27 cellular contexts compared by ENCODE assay signal in genomic region chr7:101575731-101576130, GRCh38. TPM values are rescaled to one million over a fixed set of nuclear protein-coding genes. Genes with fewer than 3 reads are reported as not detected.
DNase-seq lines count a peak whose midpoint lies in the region; ATAC-seq, FAIRE-seq and TF ChIP-seq lines count a peak whose summit lies in the region.
"Had no signal": no experiment of that assay in that cellular context is flagged by ENCODE, and none has a peak within 500 bp of the region (broad histone marks: within the 10 kb centered on the region; RNA-seq: fewer than 3 reads in every experiment).

No MANE protein-coding gene starts in this region.

- 71% methylated on average over 1 of the region's 1 CpG for WGBS in mesenchymal stem cell
- 31 to 69% (median 48%) methylated on average over 1 of the region's 1 CpG for WGBS in spleen, 5 donors

- H3K79me2 ChIP-seq in astrocyte (ENCODE audit: insufficient read depth, low read length), result no peaks in the 10 kb centered on the region

- H3K18ac ChIP-seq in mesenchymal stem cell (ENCODE audit: low read depth in 1 of 2, low read length in 2 of 2), result no peak overlapping the region

- H2BK15ac ChIP-seq in mesenchymal stem cell (ENCODE audit: low read depth, poor library complexity, severe bottlenecking), result no peak overlapping the region

- DNase-seq in astrocyte (ENCODE audit: low read depth) (no peak), mesenchymal stem cell (peak; percentile 45), spleen (no peak), HAP-1 (ENCODE audit: low spot score in 2 of 2) (no peak)
- no peak for DNase-seq in activated T-cell treated with anti-CD3 and anti-CD28 coated beads, Interleukin-2, amount 50 U/mL, for 24 hours
- DNase-seq: activated naive CD8-positive, alpha-beta T cell treated with anti-CD3 and anti-CD28 coated beads, Interleukin-2, amount 10 ng/mL, durations not matched to agents 7 days and 5 days; cerebellar nuclear complex; COR-L47; DND-41; foreskin melanocyte; lower lobe of right lung; NCI-H1417 treated with DMSO at 0.1 percent for 48 hours; NCI-H446; PC-3; stimulated activated CD4-positive, alpha-beta T cell treated with anti-CD3 and anti-CD28 coated beads, Interleukin-1b, Interleukin-23, amount 100 ng/mL, for 48 hours; T-helper 9 cell; upper lobe of left lung had no signal

- intact Hi-C loops in spleen (cut with DNase I; ENCODE audit: low total_unique reads), result no loop called here

- no peak overlapping the region for H4K91ac ChIP-seq in mesenchymal stem cell (ENCODE audit: low read length)

- H2BK12ac ChIP-seq in mesenchymal stem cell (ENCODE audit: low read length in 2 of 2), result no peak overlapping the region

- no peak overlapping the region for H3K27ac ChIP-seq in BLaER1 treated with 17β-estradiol and CSF1 and Interleukin-3, amounts not matched to agents 10 nM and 100 nM
- H3K27ac ChIP-seq in HUES6 (ENCODE audit: low read depth, low read length) (peak overlapping the region; percentile 24; the same call in 1 of the 2 replicates), astrocyte (ENCODE audit: low read depth, low read length) (no peak overlapping the region), mesenchymal stem cell (ENCODE audit: low read length, poor library complexity, severe bottlenecking) (peak overlapping the region; percentile 64), spleen (no peak overlapping the region)
- H3K27ac ChIP-seq: A549, BLaER1, lower lobe of right lung, upper lobe of left lung had no signal

- no peak for ATAC-seq in GM19452 (IDR thresholded peaks at IDR 0.05; ENCODE audit: unreplicated experiment)
- ATAC-seq: A549, K562, lower lobe of right lung, PC-3, Right ventricle myocardium inferior had no signal

- no peak for TF ChIP-seq POLR2A in spleen (IDR thresholded peaks at IDR 0.05)

- no peaks in the 10 kb centered on the region for H3K36me3 ChIP-seq in BLaER1 treated with 17β-estradiol and CSF1 and Interleukin-3, amounts not matched to agents 10 nM and 100 nM
- H3K36me3 ChIP-seq in HUES6 (ENCODE audit: control insufficient read depth, insufficient read depth, low read length) (no peaks in the 10 kb centered on the region), astrocyte (ENCODE audit: insufficient read depth, low read length) (no peaks in the 10 kb centered on the region), mesenchymal stem cell (ENCODE audit: control insufficient read depth in 1 of 2, insufficient read depth in 2 of 2, low read depth in 1 of 2, low read length in 2 of 2) (no peaks in the 10 kb centered on the region), spleen (no peaks in the 10 kb centered on the region), HAP-1 (replicated peaks) (no peaks in the 10 kb centered on the region)
- H3K36me3 ChIP-seq: BLaER1, lower lobe of right lung, upper lobe of left lung had no signal

- H3K79me1 ChIP-seq in mesenchymal stem cell (replicated peaks; ENCODE audit: low read length, poor library complexity, severe bottlenecking), result no peaks in the 10 kb centered on the region

- H3K27me3 Mint-ChIP-seq in astrocyte (ENCODE audit: low read depth, unreplicated experiment), result no peaks in the 10 kb centered on the region
- peaks cover 33% of the 10 kb centered on the region for H3K27me3 Mint-ChIP-seq in activated T-cell treated with anti-CD3 and anti-CD28 coated beads, Interleukin-2, amount 50 U/mL, for 24 hours

- H3K14ac ChIP-seq in mesenchymal stem cell (ENCODE audit: low read length in 2 of 2), result no peak overlapping the region

- peaks cover 2% of the 10 kb centered on the region for H3K36me3 Mint-ChIP-seq in astrocyte (ENCODE audit: low read depth, unreplicated experiment)
- H3K36me3 Mint-ChIP-seq in activated T-cell treated with anti-CD3 and anti-CD28 coated beads, Interleukin-2, amount 50 U/mL, for 24 hours (ENCODE audit: low read depth), result no peaks in the 10 kb centered on the region
- H3K36me3 Mint-ChIP-seq: activated naive CD8-positive, alpha-beta T cell treated with anti-CD3 and anti-CD28 coated beads, Interleukin-2, amount 10 ng/mL, durations not matched to agents 7 days and 5 days had no signal

- H2BK120ac ChIP-seq in mesenchymal stem cell (ENCODE audit: low read depth, low read length), result no peak overlapping the region

- in situ Hi-C loops in HAP-1 (cut with MboI; ENCODE audit: low sequenced_read_pairs), result no loop called here

- peak overlapping the region; percentile 69 for H3K27ac Mint-ChIP-seq in astrocyte (ENCODE audit: unreplicated experiment)
- no peak overlapping the region for H3K27ac Mint-ChIP-seq in activated T-cell treated with anti-CD3 and anti-CD28 coated beads, Interleukin-2, amount 50 U/mL, for 24 hours
- H3K27ac Mint-ChIP-seq: activated naive CD8-positive, alpha-beta T cell treated with anti-CD3 and anti-CD28 coated beads, Interleukin-2, amount 10 ng/mL, durations not matched to agents 7 days and 5 days; activated T-helper 2 cell treated with anti-CD3 and anti-CD28 coated beads, Interferon-gamma antibody, Interleukin-2, Interleukin-4, amounts not matched to agents 10 μg/mL and 5 μg/mL and 100 μg/mL, durations not matched to agents 14 hours and 24 hours and 36 hours had no signal

- no peak overlapping the region for H2AFZ ChIP-seq in astrocyte (ENCODE audit: low read depth, low read length)
- H2AFZ ChIP-seq in mesenchymal stem cell (ENCODE audit: low read depth, low read length), result no peak overlapping the region

- no peak overlapping the region for H2BK5ac ChIP-seq in mesenchymal stem cell (ENCODE audit: low read depth, low read length, poor library complexity, severe bottlenecking)

- H3K23ac ChIP-seq in mesenchymal stem cell (ENCODE audit: low read length in 2 of 2), result no peak overlapping the region

- H4K8ac ChIP-seq in mesenchymal stem cell (ENCODE audit: low read length), result no peak overlapping the region

- peaks cover 0 to 17% (median 12%) of the 10 kb centered on the region in 10 experiments; a peak in 16 of 20 replicates for H3K4me1 ChIP-seq in BLaER1 treated with 17β-estradiol and CSF1 and Interleukin-3, amounts not matched to agents 10 nM and 100 nM
- H3K4me1 ChIP-seq in HUES6 (ENCODE audit: control insufficient read depth, insufficient read depth, low read length) (peaks cover 11% of the 10 kb centered on the region; the same call in 1 of the 2 replicates), astrocyte (ENCODE audit: insufficient read depth, low read length) (no peaks in the 10 kb centered on the region), mesenchymal stem cell (ENCODE audit: control insufficient read depth, insufficient read depth, low read depth, low read length) (no peaks in the 10 kb centered on the region), spleen (no peaks in the 10 kb centered on the region), HAP-1 (no peaks in the 10 kb centered on the region)
- H3K4me1 ChIP-seq: A549, lower lobe of right lung, upper lobe of left lung had no signal

- no peak overlapping the region for H3K9ac ChIP-seq in BLaER1 treated with 17β-estradiol and CSF1 and Interleukin-3, amounts not matched to agents 10 nM and 100 nM
- H3K9ac ChIP-seq in HUES6 (ENCODE audit: low read length) (no peak overlapping the region), astrocyte (ENCODE audit: low read length) (no peak overlapping the region), mesenchymal stem cell (ENCODE audit: low read length) (peak overlapping the region; percentile 82)
- H3K9ac ChIP-seq: BLaER1 had no signal

- no peak for TF ChIP-seq CTCF in astrocyte (IDR thresholded peaks at IDR 0.05; ENCODE audit: insufficient read depth, low read depth, low read length)
- TF ChIP-seq CTCF in spleen (IDR thresholded peaks at IDR 0.05 in 8 of 11, conservative IDR thresholded peaks at IDR 0.05 in 3 of 11), result no peak

- FAIRE-seq in astrocyte (lab: Jason Lieb, UNC), result no peak
- FAIRE-seq: A549, K562, keratinocyte had no signal

- H3K9me3 Mint-ChIP-seq in astrocyte (ENCODE audit: unreplicated experiment), result peaks cover 6% of the 10 kb centered on the region
- peaks cover 12% of the 10 kb centered on the region for H3K9me3 Mint-ChIP-seq in activated T-cell treated with anti-CD3 and anti-CD28 coated beads, Interleukin-2, amount 50 U/mL, for 24 hours
- H3K9me3 Mint-ChIP-seq: activated T-helper 2 cell treated with anti-CD3 and anti-CD28 coated beads, Interferon-gamma antibody, Interleukin-2, Interleukin-4, amounts not matched to agents 10 μg/mL and 5 μg/mL and 100 μg/mL, durations not matched to agents 14 hours and 24 hours and 36 hours had no signal

- H3K4me3 Mint-ChIP-seq in astrocyte (ENCODE audit: unreplicated experiment), result no peak overlapping the region
- no peak overlapping the region for H3K4me3 Mint-ChIP-seq in activated T-cell treated with anti-CD3 and anti-CD28 coated beads, Interleukin-2, amount 50 U/mL, for 24 hours
- H3K4me3 Mint-ChIP-seq: activated naive CD8-positive, alpha-beta T cell treated with anti-CD3 and anti-CD28 coated beads, Interleukin-2, amount 10 ng/mL, durations not matched to agents 7 days and 5 days had no signal

- H2AK5ac ChIP-seq in mesenchymal stem cell (ENCODE audit: low read length, severe bottlenecking), result no peak overlapping the region

- no peaks in the 10 kb centered on the region for H3K27me3 ChIP-seq in BLaER1 treated with 17β-estradiol and CSF1 and Interleukin-3, amounts not matched to agents 10 nM and 100 nM
- no peaks in the 10 kb centered on the region for H3K27me3 ChIP-seq in HUES6 (ENCODE audit: control insufficient read depth, insufficient read depth, low read length)
- H3K27me3 ChIP-seq in astrocyte (ENCODE audit: insufficient read depth, low read length), result peaks cover 4% of the 10 kb centered on the region
- H3K27me3 ChIP-seq in mesenchymal stem cell (ENCODE audit: control insufficient read depth in 1 of 2, insufficient read depth in 1 of 2, low read length in 2 of 2), result peaks cover 0 to 23% of the 10 kb centered on the region in 2 experiments
- H3K27me3 ChIP-seq in spleen (replicated peaks in 1 of 7), result no peaks in the 10 kb centered on the region
- H3K27me3 ChIP-seq in HAP-1 (ENCODE audit: low read depth), result no peaks in the 10 kb centered on the region
- H3K27me3 ChIP-seq: BLaER1, upper lobe of left lung had no signal

- no peaks in the 10 kb centered on the region for H4K20me1 ChIP-seq in BLaER1 treated with 17β-estradiol and CSF1 and Interleukin-3, amounts not matched to agents 10 nM and 100 nM
- no peaks in the 10 kb centered on the region for H4K20me1 ChIP-seq in astrocyte (ENCODE audit: insufficient read depth, low read length)
- H4K20me1 ChIP-seq: BLaER1 had no signal

- H3K4me2 ChIP-seq in BLaER1 treated with 17β-estradiol and CSF1 and Interleukin-3, amounts not matched to agents 10 nM and 100 nM, result peak overlapping the region in 9 of 11 experiments; percentile 3 to 46 (median 25); a peak in 8 of 22 replicates
- H3K4me2 ChIP-seq in astrocyte (ENCODE audit: low read length) (no peak overlapping the region), mesenchymal stem cell (ENCODE audit: low read length, poor library complexity, severe bottlenecking) (no peak overlapping the region)
- H3K4me2 ChIP-seq: A549, BLaER1 had no signal

- H3K4me3 ChIP-seq in BLaER1 treated with 17β-estradiol and CSF1 and Interleukin-3, amounts not matched to agents 10 nM and 100 nM, result no peak overlapping the region
- no peak overlapping the region for H3K4me3 ChIP-seq in HUES6 (ENCODE audit: low read depth, low read length)
- H3K4me3 ChIP-seq in astrocyte (ENCODE audit: insufficient read depth, low read depth, low read length), result no peak overlapping the region
- H3K4me3 ChIP-seq in mesenchymal stem cell (ENCODE audit: insufficient read depth in 1 of 2, low read depth in 1 of 2, low read length in 2 of 2), result no peak overlapping the region
- no peak overlapping the region for H3K4me3 ChIP-seq in spleen
- H3K4me3 ChIP-seq in HAP-1, result no peak overlapping the region
- H3K4me3 ChIP-seq: A549, BLaER1, K562, lower lobe of right lung, upper lobe of left lung had no signal

- H3K4ac ChIP-seq in mesenchymal stem cell (ENCODE audit: low read depth in 1 of 2, low read length in 2 of 2), result no peak overlapping the region

- peaks cover 35 to 59% (median 41%) of the 10 kb centered on the region in 11 experiments for H3K9me3 ChIP-seq in BLaER1 treated with 17β-estradiol and CSF1 and Interleukin-3, amounts not matched to agents 10 nM and 100 nM (replicated peaks in 1 of 11)
- H3K9me3 ChIP-seq in HUES6 (ENCODE audit: control insufficient read depth, insufficient read depth, low read depth, low read length), result peaks cover 36% of the 10 kb centered on the region
- no peaks in the 10 kb centered on the region for H3K9me3 ChIP-seq in astrocyte (ENCODE audit: insufficient read depth, low read depth, low read length)
- H3K9me3 ChIP-seq in mesenchymal stem cell (ENCODE audit: control insufficient read depth, low read length), result peaks cover 26% of the 10 kb centered on the region
- H3K9me3 ChIP-seq in spleen, result peaks cover 0 to 39% (median 24%) of the 10 kb centered on the region in 8 donors
- H3K9me3 ChIP-seq in HAP-1, result no peaks in the 10 kb centered on the region; the same call in 1 of the 2 replicates

- H3K4me1 Mint-ChIP-seq in astrocyte (ENCODE audit: low read depth, unreplicated experiment), result peaks cover 13% of the 10 kb centered on the region
- no peaks in the 10 kb centered on the region for H3K4me1 Mint-ChIP-seq in activated T-cell treated with anti-CD3 and anti-CD28 coated beads, Interleukin-2, amount 50 U/mL, for 24 hours (ENCODE audit: low read depth)

RNA-seq across cellular contexts. Expression of gene MYL10, which starts 53.4 kb away (rescaled TPM):
- 0.73 and 2.8 TPM in 2 replicates for total RNA-seq in astrocyte
- polyA plus RNA-seq in mesenchymal stem cell (2013, experiment 1 of 2), result not detected
- polyA plus RNA-seq in mesenchymal stem cell (2013, experiment 2 of 2), result not detected
- total RNA-seq in spleen, result not detected
- polyA plus RNA-seq in spleen, result not detected
- total RNA-seq: activated naive CD8-positive, alpha-beta T cell treated with anti-CD3 and anti-CD28 coated beads, Interleukin-2, amount 10 ng/mL, durations not matched to agents 7 days and 5 days; activated T-helper 2 cell treated with anti-CD3 and anti-CD28 coated beads, Interferon-gamma antibody, Interleukin-2, Interleukin-4, amounts not matched to agents 10 μg/mL and 5 μg/mL and 100 μg/mL, durations not matched to agents 14 hours and 24 hours and 36 hours; K562; lower lobe of right lung; Right ventricle myocardium inferior; subcutaneous adipose tissue; upper lobe of left lung had no signal
- polyA plus RNA-seq: A549, K562, keratinocyte had no signal

Comparison
In these comparisons a context has a peak if more than half of its experiments do, and no peak if none do; other contexts are left out.
1. H3K27ac ChIP-seq: peak in HUES6 (single experiment) and mesenchymal stem cell (single experiment); none in BLaER1 treated with 17β-estradiol and CSF1 and Interleukin-3, amounts not matched to agents 10 nM and 100 nM (0 of 11), astrocyte (single experiment) and spleen (0 of 8).
2. H3K4me2 ChIP-seq: peak in BLaER1 treated with 17β-estradiol and CSF1 and Interleukin-3, amounts not matched to agents 10 nM and 100 nM (9 of 11); none in astrocyte (single experiment) and mesenchymal stem cell (single experiment).